Comparison of ENCODE assay signal across 20 cellular contexts in genomic region chr1:230745071-230745470, GRCh38. TPM values are rescaled to one million over a fixed set of nuclear protein-coding genes. Genes with fewer than 3 reads are reported as not detected.
"Had no signal": no experiment of that assay in that cellular context is flagged by ENCODE, and none has a peak within 500 bp of the region (broad histone marks: within the 10 kb centered on the region; RNA-seq: fewer than 3 reads in every experiment).

No MANE protein-coding gene starts in this region.

- H3K27me3 ChIP-seq: colonic mucosa, foreskin keratinocyte, heart left ventricle, transverse colon had no signal

- H3K9me3 ChIP-seq: colonic mucosa, heart left ventricle, prostate gland, transverse colon had no signal

- DNase-seq: activated CD4-positive, alpha-beta T cell treated with anti-CD3 and anti-CD28 coated beads for 4 hours; activated CD8-positive, alpha-beta memory T cell treated with anti-CD3 and anti-CD28 coated beads, Interleukin-2, amount 50 U/mL, for 48 hours; activated CD8-positive, alpha-beta T cell treated with anti-CD3 and anti-CD28 coated beads, Interleukin-2, amount 10 ng/mL, durations not matched to agents 7 days and 5 days; activated naive CD4-positive, alpha-beta T cell; caudate nucleus; colonic mucosa; effector CD4-positive, alpha-beta T cell; heart left ventricle; mammary epithelial cell; natural killer cell; stimulated activated CD4-positive, alpha-beta T cell treated with anti-CD3 and anti-CD28 coated beads, Interleukin-2, amount 100 ng/mL, for 24 hours; stimulated activated naive B cell treated with anti-CD40 and anti-IgM and Interleukin-4, amounts not matched to agents 10 μg/mL and 1 μg/mL and 100 μg/mL, for 72 hours; substantia nigra; T-helper 9 cell; transverse colon had no signal

- FAIRE-seq: endothelial cell of umbilical vein, islet of Langerhans had no signal

- H3K4me1 ChIP-seq: colonic mucosa, foreskin keratinocyte, heart left ventricle, prostate gland had no signal

- H3K27ac ChIP-seq: colonic mucosa, foreskin keratinocyte, heart left ventricle, prostate gland, transverse colon had no signal

- H3K36me3 ChIP-seq: colonic mucosa, heart left ventricle, prostate gland, transverse colon had no signal

- H3K4me3 ChIP-seq: colonic mucosa, heart left ventricle, prostate gland, transverse colon had no signal

RNA-seq across cellular contexts. Expression of gene CAPN9, which starts 2.1 kb away (rescaled TPM):
- total RNA-seq: activated CD8-positive, alpha-beta T cell treated with anti-CD3 and anti-CD28 coated beads, Interleukin-2, amount 10 ng/mL, durations not matched to agents 7 days and 5 days; endothelial cell of umbilical vein; foreskin keratinocyte; mammary epithelial cell; natural killer cell; omental fat pad had no signal
- polyA plus RNA-seq: endothelial cell of umbilical vein, foreskin keratinocyte, mammary epithelial cell had no signal

RNA-seq across cellular contexts. Expression of gene AGT, which starts 31.1 kb away (rescaled TPM):
- total RNA-seq: activated CD8-positive, alpha-beta T cell treated with anti-CD3 and anti-CD28 coated beads, Interleukin-2, amount 10 ng/mL, durations not matched to agents 7 days and 5 days; endothelial cell of umbilical vein; foreskin keratinocyte; natural killer cell had no signal
- polyA plus RNA-seq: endothelial cell of umbilical vein, foreskin keratinocyte, mammary epithelial cell had no signal
